ENCODE assay signal across 13 cellular contexts in the genomic region with DNA sequence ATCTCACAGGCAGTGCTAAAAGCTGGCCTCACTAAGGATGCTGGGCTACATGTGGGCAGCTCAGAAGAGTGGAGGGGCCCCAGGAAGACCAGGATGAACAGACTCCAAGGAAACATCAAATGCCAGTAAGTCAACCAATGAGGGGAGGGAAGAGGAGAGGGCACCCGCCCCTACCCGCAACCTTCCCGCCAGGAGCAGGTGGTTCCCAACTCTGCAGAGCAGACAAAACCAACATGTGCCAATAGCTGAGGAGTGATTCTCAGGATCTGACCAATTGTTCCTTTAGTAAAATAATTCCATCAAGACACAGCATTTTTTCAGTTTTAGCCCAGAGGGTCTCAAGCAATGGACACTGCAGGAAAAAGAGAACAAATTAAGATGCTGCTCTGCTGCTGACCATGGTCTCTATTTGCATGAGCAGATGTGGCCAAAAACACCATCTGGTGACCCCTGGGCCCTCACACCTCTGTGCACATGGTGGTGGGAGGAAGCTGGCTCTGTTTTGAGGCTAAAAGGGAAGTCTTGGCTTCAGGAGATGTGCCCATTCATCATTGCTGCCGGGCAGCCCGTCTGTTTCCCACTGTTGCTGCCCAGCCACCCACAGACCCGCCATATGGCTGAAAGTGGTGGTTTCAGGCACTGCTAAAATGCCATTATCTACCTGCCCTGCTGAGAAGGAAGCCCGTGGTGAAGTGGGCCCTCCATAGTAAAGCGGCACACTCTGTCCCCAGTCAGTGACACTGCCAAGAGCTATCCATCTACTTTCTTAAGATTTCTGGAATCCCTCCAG.
DNase-seq lines count a peak whose midpoint lies in the region; ATAC-seq and TF ChIP-seq lines count a peak whose summit lies in the region.
"Had no signal": no experiment of that assay in that cellular context is flagged by ENCODE, and none has a peak within 500 bp of the region (broad histone marks: within the 10 kb centered on the region; RNA-seq: fewer than 3 reads in every experiment).

No MANE protein-coding gene starts in this region.

- H3K4me1 Mint-ChIP-seq in stimulated activated effector memory CD8-positive, alpha-beta T cell treated with anti-CD3 and anti-CD28 coated beads, Interleukin-12 subunit alpha, Interleukin-12 subunit beta, amount 100 ng/mL, for 72 hours: no peaks in the 10 kb centered on the region
- H3K4me1 Mint-ChIP-seq: B cell; CD4-positive, alpha-beta memory T cell; GM23338; H9; IgD-negative memory B cell had no signal

- H3K27ac ChIP-seq in stomach: no peak overlapping the region

- no peaks in the 10 kb centered on the region for H3K27me3 ChIP-seq in stomach

- H3K27ac Mint-ChIP-seq in stimulated activated effector memory CD8-positive, alpha-beta T cell treated with anti-CD3 and anti-CD28 coated beads, Interleukin-12 subunit alpha, Interleukin-12 subunit beta, amount 100 ng/mL, for 72 hours: no peak overlapping the region
- H3K27ac Mint-ChIP-seq: B cell; CD4-positive, alpha-beta memory T cell; GM23338; H9; IgD-negative memory B cell had no signal

- H3K36me3 ChIP-seq in stomach: no peaks in the 10 kb centered on the region

- no peaks in the 10 kb centered on the region for H3K4me1 ChIP-seq in stomach

- no peaks in the 10 kb centered on the region for H3K9me3 Mint-ChIP-seq in stimulated activated effector memory CD8-positive, alpha-beta T cell treated with anti-CD3 and anti-CD28 coated beads, Interleukin-12 subunit alpha, Interleukin-12 subunit beta, amount 100 ng/mL, for 72 hours
- H3K9me3 Mint-ChIP-seq: CD4-positive, alpha-beta memory T cell; GM23338; H9; IgD-negative memory B cell had no signal

- no peak overlapping the region for H3K4me3 Mint-ChIP-seq in stimulated activated effector memory CD8-positive, alpha-beta T cell treated with anti-CD3 and anti-CD28 coated beads, Interleukin-12 subunit alpha, Interleukin-12 subunit beta, amount 100 ng/mL, for 72 hours
- H3K4me3 Mint-ChIP-seq: B cell; CD4-positive, alpha-beta memory T cell; GM23338; H9; IgD-negative memory B cell had no signal

- TF ChIP-seq POLR2A in stomach (IDR thresholded peaks at IDR 0.05): no peak

- 60 to 78% (median 70%) methylated on average over 8 of the region's 8 CpGs for WGBS in stomach, 5 donors

- no peak for TF ChIP-seq CTCF in stomach (IDR thresholded peaks at IDR 0.05)

- DNase-seq in DMS 273 treated with DMSO at 0.1 percent for 48 hours (lab: John Stamatoyannopoulos, UW): peak; percentile 86
- peak; percentile 82 for DNase-seq in NCI-H446 treated with DMSO at 0.1 percent for 48 hours (lab: John Stamatoyannopoulos, UW)
- DNase-seq in cerebellum (ENCODE audit: low spot score): peak; percentile 89
- no peak for DNase-seq in stimulated activated effector memory CD8-positive, alpha-beta T cell treated with anti-CD3 and anti-CD28 coated beads, Interleukin-12 subunit alpha, Interleukin-12 subunit beta, amount 100 ng/mL, for 72 hours (ENCODE audit: low spot score in 2 of 2)
- DNase-seq in stomach: no peak
- no peak for DNase-seq in RPMI8226
- DNase-seq: CD4-positive, alpha-beta memory T cell; DMS53; H9 had no signal

- no peak overlapping the region for H3K4me3 ChIP-seq in stomach
- H3K4me3 ChIP-seq: GM23338 had no signal

- peak; percentile 22 for ATAC-seq in stimulated activated effector memory CD8-positive, alpha-beta T cell treated with anti-CD3 and anti-CD28 coated beads, Interleukin-12 subunit alpha, Interleukin-12 subunit beta, amount 100 ng/mL, for 72 hours
- no peak for ATAC-seq in HG02885 (IDR thresholded peaks at IDR 0.05; ENCODE audit: poor library complexity, unreplicated experiment)
- ATAC-seq: GM23338 had no signal

- intact Hi-C loops in stomach (cut with DNase I; ENCODE audit: low total_unique reads): no loop called here

- H3K36me3 Mint-ChIP-seq in stimulated activated effector memory CD8-positive, alpha-beta T cell treated with anti-CD3 and anti-CD28 coated beads, Interleukin-12 subunit alpha, Interleukin-12 subunit beta, amount 100 ng/mL, for 72 hours: no peaks in the 10 kb centered on the region
- H3K36me3 Mint-ChIP-seq: CD4-positive, alpha-beta memory T cell had no signal

- no peaks in the 10 kb centered on the region for H3K9me3 ChIP-seq in stomach

- no peak for TF ChIP-seq EP300 in stomach (IDR thresholded peaks at IDR 0.05)

Comparison
In these comparisons a context has a peak if more than half of its experiments do, and no peak if none do; other contexts are left out.
1. DNase-seq: peak in DMS 273 treated with DMSO at 0.1 percent for 48 hours (single experiment), NCI-H446 treated with DMSO at 0.1 percent for 48 hours (single experiment) and cerebellum (single experiment); none in stimulated activated effector memory CD8-positive, alpha-beta T cell treated with anti-CD3 and anti-CD28 coated beads, Interleukin-12 subunit alpha, Interleukin-12 subunit beta, amount 100 ng/mL, for 72 hours (0 of 2), stomach (single experiment) and RPMI8226 (single experiment).